ENCODE assay signal across 7 cellular contexts in the genomic region with DNA sequence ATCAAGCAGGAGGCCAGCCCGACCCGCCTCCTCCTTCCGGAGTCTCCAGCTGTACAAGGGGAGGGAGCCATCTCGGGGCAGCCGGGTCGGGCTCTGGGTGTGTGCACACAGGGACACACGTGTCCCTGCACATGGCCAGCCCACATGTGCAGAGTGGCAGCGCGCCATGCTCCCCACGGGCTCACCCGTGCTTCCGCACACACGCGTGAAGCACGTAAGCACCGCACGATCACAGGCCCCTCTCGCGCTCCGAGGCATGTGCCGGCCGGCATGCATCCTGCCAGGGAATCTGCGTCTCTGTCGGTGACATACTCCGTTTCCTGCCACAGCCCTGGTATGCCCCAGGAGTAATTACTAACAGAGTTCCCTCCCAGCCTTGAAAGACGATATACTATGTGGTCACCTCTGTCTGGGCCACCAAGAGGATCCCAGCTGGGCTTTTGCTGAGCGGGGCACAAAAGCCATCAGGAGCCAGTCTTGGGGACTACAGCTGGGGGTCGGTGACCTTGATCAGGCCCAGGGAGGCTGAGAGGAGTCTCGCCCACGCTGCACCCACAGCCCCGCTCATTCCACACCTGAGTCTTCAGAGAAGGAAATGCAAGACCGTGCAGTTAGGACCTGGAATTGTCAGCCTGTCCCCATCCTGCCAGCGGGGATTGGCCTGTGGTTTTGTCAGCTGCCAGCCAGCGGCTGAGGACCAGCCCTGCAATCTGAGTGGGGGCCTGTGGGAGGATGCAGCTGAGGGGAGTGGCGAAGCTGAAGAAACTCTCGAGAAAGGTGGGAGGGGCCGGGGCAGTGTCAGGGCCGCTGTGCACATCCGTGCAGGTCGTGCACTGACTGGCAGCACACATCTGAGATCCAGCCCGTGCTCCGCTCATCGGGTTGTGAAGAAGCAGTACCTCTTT. TPM values are rescaled to one million over a fixed set of nuclear protein-coding genes. Genes with fewer than 3 reads are reported as not detected.
DNase-seq lines count a peak whose midpoint lies in the region; ATAC-seq and TF ChIP-seq lines count a peak whose summit lies in the region.

No MANE protein-coding gene starts in this region.

- H3K36me3 Mint-ChIP-seq in activated B cell treated with CpG ODN at 0.5 μM for 24 hours (ENCODE audit: low read depth) (no peaks in the 10 kb centered on the region), nephron progenitor cell (ENCODE audit: low read depth) (no peaks in the 10 kb centered on the region)

- H3K27me3 Mint-ChIP-seq in activated B cell treated with CpG ODN at 0.5 μM for 24 hours (no peaks in the 10 kb centered on the region), nephron progenitor cell (ENCODE audit: low read depth, poor library complexity) (no peaks in the 10 kb centered on the region)

- no peaks in the 10 kb centered on the region for H3K9me3 Mint-ChIP-seq in activated B cell treated with CpG ODN at 0.5 μM for 24 hours
- H3K9me3 Mint-ChIP-seq in nephron progenitor cell = no peaks in the 10 kb centered on the region

- H2AFZ ChIP-seq in Loucy (ENCODE audit: low read length) = peak overlapping the region; percentile 49

- H3K4me3 Mint-ChIP-seq in activated B cell treated with CpG ODN at 0.5 μM for 24 hours (peak overlapping the region; percentile 65), nephron progenitor cell (peak overlapping the region; percentile 54)

- H3K4me1 Mint-ChIP-seq in activated B cell treated with CpG ODN at 0.5 μM for 24 hours = peaks cover 68% of the 10 kb centered on the region
- H3K4me1 Mint-ChIP-seq in nephron progenitor cell = peaks cover 59% of the 10 kb centered on the region

- intact Hi-C loops in activated B cell treated with CpG ODN at 0.5 μM for 24 hours (cut with micrococcal nuclease) (loop anchor here (1.0 to 2.0 kb wide), 2 partner anchors 32 to 125 kb away; a partner anchor contains a TSS), colonic mucosa (cut with DNase I) (no loop called here), posterior vena cava (cut with DNase I) (no loop called here)

- no peaks in the 10 kb centered on the region for H3K36me3 ChIP-seq in Loucy (ENCODE audit: insufficient read depth, low read length)
- no peaks in the 10 kb centered on the region for H3K36me3 ChIP-seq in colonic mucosa

- H3K4me1 ChIP-seq in Loucy (ENCODE audit: insufficient read depth, low read length, poor library complexity, severe bottlenecking) (peaks cover 29% of the 10 kb centered on the region), colonic mucosa (peaks cover 16% of the 10 kb centered on the region)

- ATAC-seq in GM19023 (IDR thresholded peaks at IDR 0.05; ENCODE audit: unreplicated experiment) (peak; percentile 46), activated B cell treated with CpG ODN at 0.5 μM for 24 hours (ENCODE audit: low read depth) (peak; percentile 51)

- no peaks in the 10 kb centered on the region for H3K27me3 ChIP-seq in Loucy (ENCODE audit: insufficient read depth, low read length, poor library complexity, severe bottlenecking)
- no peaks in the 10 kb centered on the region for H3K27me3 ChIP-seq in colonic mucosa

- H3K4me3 ChIP-seq in Loucy (ENCODE audit: low read length, poor library complexity, severe bottlenecking) (peak overlapping the region; percentile 70), colonic mucosa (no peak overlapping the region)

- CTCF ChIA-PET in activated B cell treated with CpG ODN at 0.5 μM for 24 hours (lab: Charles Lee) = interaction anchor here (0.8 to 1.4 kb wide), 2 partner anchors 21 to 52 kb away, joined by 3 read pairs; no protein-coding TSS in a partner anchor

- H4K20me1 ChIP-seq in Loucy (ENCODE audit: insufficient read depth, low read length, poor library complexity, severe bottlenecking) = no peaks in the 10 kb centered on the region

- peak; percentile 62 for DNase-seq in activated B cell treated with CpG ODN at 0.5 μM for 24 hours
- peak; percentile 51 for DNase-seq in colonic mucosa
- DNase-seq in nephron progenitor cell = peak; percentile 71
- no peak for DNase-seq in NCI-H1930 (lab: John Stamatoyannopoulos, UW)
- DNase-seq in posterior vena cava (ENCODE audit: low spot score) = no peak

- TF ChIP-seq CTCF in Loucy (conservative IDR thresholded peaks at IDR 0.05; ENCODE audit: low read length) = no peak
- no peak for TF ChIP-seq CTCF in activated B cell treated with CpG ODN at 0.5 μM for 24 hours (IDR thresholded peaks at IDR 0.05)
- TF ChIP-seq CTCF in colonic mucosa (IDR thresholded peaks at IDR 0.05) = no peak
- no peak for TF ChIP-seq CTCF in nephron progenitor cell (IDR thresholded peaks at IDR 0.05)

- POLR2A ChIA-PET in activated B cell treated with CpG ODN at 0.5 μM for 24 hours (lab: Charles Lee) = interaction anchor here (0.5 to 7.0 kb wide), 8 partner anchors 10 to 201 kb away, joined by 3 to 304 read pairs (median 4); a partner anchor contains a TSS

- H3F3A ChIP-seq in Loucy (ENCODE audit: low read depth) = no peaks in the 10 kb centered on the region

- H3K79me2 ChIP-seq in Loucy (ENCODE audit: insufficient read depth, low read length) = no peaks in the 10 kb centered on the region

- H3K9me3 ChIP-seq in Loucy (ENCODE audit: insufficient read depth, low read depth, low read length) (no peaks in the 10 kb centered on the region), colonic mucosa (no peaks in the 10 kb centered on the region)

- H3K9me2 ChIP-seq in Loucy (replicated peaks; ENCODE audit: low read depth, low read length) = no peaks in the 10 kb centered on the region

- H3K9ac ChIP-seq in Loucy (ENCODE audit: low read depth, low read length, poor library complexity, severe bottlenecking) = peak overlapping the region; percentile 29
- H3K9ac ChIP-seq in colonic mucosa (ENCODE audit: low read depth in 2 of 2, low read length in 2 of 2) = peak overlapping the region in 1 of 2 donors; percentile 24

- H3K27ac Mint-ChIP-seq in activated B cell treated with CpG ODN at 0.5 μM for 24 hours (peak overlapping the region; percentile 95), nephron progenitor cell (peak overlapping the region; percentile 92)

- H3K4me2 ChIP-seq in Loucy (ENCODE audit: low read depth, low read length, poor library complexity, severe bottlenecking) = peak overlapping the region; percentile 95

- H3K27ac ChIP-seq in colonic mucosa = no peak overlapping the region

RNA-seq across cellular contexts. Expression of a gene that starts 11.0 kb away (rescaled TPM):
- total RNA-seq in activated B cell treated with CpG ODN at 0.5 μM for 24 hours (87.4 and 95.8 TPM in 2 replicates), colonic mucosa (100 to 1,000 TPM in 1 of 2 donors, 10 to 100 TPM in 1; 61.4 to 105 TPM), posterior vena cava (10 to 100 TPM; 15.2 to 16.5 TPM)

RNA-seq across cellular contexts. Expression of a gene that starts 32.4 kb away (rescaled TPM):
- total RNA-seq in activated B cell treated with CpG ODN at 0.5 μM for 24 hours = not detected in 2 replicates
- not detected for total RNA-seq in colonic mucosa
- not detected for total RNA-seq in posterior vena cava

RNA-seq across cellular contexts. Expression of a gene that starts 46.7 kb away (rescaled TPM):
- 29.6 and 31.7 TPM in 2 replicates for total RNA-seq in activated B cell treated with CpG ODN at 0.5 μM for 24 hours
- total RNA-seq in colonic mucosa = 10 to 100 TPM; 19.3 to 40.0 TPM
- total RNA-seq in posterior vena cava = 10 to 100 TPM; 16.3 to 17.2 TPM

RNA-seq across cellular contexts. Expression of a gene that starts 50.2 kb away (rescaled TPM):
- total RNA-seq in activated B cell treated with CpG ODN at 0.5 μM for 24 hours (7.5 and 7.7 TPM in 2 replicates), colonic mucosa (10 to 100 TPM; 23.2 to 36.3 TPM), posterior vena cava (10 to 100 TPM; 14.6 to 19.1 TPM)

Comparison
In these comparisons a context has a peak if more than half of its experiments do, and no peak if none do; other contexts are left out.
1. DNase-seq: peak in activated B cell treated with CpG ODN at 0.5 μM for 24 hours (single experiment), colonic mucosa (single experiment) and nephron progenitor cell (single experiment); none in NCI-H1930 (0 of 2) and posterior vena cava (single experiment).